In genomic region chr18:36536426-36536825, GRCh38 we compare ENCODE assay signal across 23 cellular contexts.
DNase-seq lines count a peak whose midpoint lies in the region; ATAC-seq and TF ChIP-seq lines count a peak whose summit lies in the region.
"Had no signal": no experiment of that assay in that cellular context is flagged by ENCODE, and none has a peak within 500 bp of the region (broad histone marks: within the 10 kb centered on the region; RNA-seq: fewer than 3 reads in every experiment).

No MANE protein-coding gene starts in this region.

- no peaks in the 10 kb centered on the region for H3K36me3 ChIP-seq in cardiac muscle cell
- no peaks in the 10 kb centered on the region for H3K36me3 ChIP-seq in left ventricle myocardium inferior
- H3K36me3 ChIP-seq in osteoblast (ENCODE audit: insufficient read depth, low read length), result no peaks in the 10 kb centered on the region
- H3K36me3 ChIP-seq: neutrophil, Peyer's patch, prostate gland, transverse colon had no signal

- TF ChIP-seq CTCF in cardiac muscle cell (IDR thresholded peaks at IDR 0.05; ENCODE audit: low read depth, low read length), result no peak
- no peak for TF ChIP-seq CTCF in left ventricle myocardium inferior (IDR thresholded peaks at IDR 0.05; ENCODE audit: borderline replicate concordance)
- no peak for TF ChIP-seq CTCF in osteoblast (IDR thresholded peaks at IDR 0.05; ENCODE audit: extremely low read depth, low read depth, low read length)

- DNase-seq in cardiac muscle cell (ENCODE audit: low read depth in 1 of 2, low spot score in 1 of 2) (peak in 1 of 2 donors; percentile 43), left ventricle myocardium inferior (no peak), NCI-H1417 treated with DMSO at 0.1 percent for 48 hours (lab: John Stamatoyannopoulos, UW) (peak; percentile 47), NCI-H526 treated with DMSO at 0.1 percent for 48 hours (lab: John Stamatoyannopoulos, UW) (peak; percentile 6), retina (peak; percentile 13), kidney tubule cell (ENCODE audit: low spot score) (no peak), osteoblast (ENCODE audit: insufficient read length, low spot score, missing footprints) (no peak)
- DNase-seq: activated CD4-positive, alpha-beta T cell treated with anti-CD3 and anti-CD28 coated beads for 1 hour; activated CD8-positive, alpha-beta T cell treated with anti-CD3 and anti-CD28 coated beads for 36 hours; body of pancreas; effector CD4-positive, alpha-beta T cell; GF-D8; GM23248; kidney; mammary epithelial cell; MV-4-11; Peyer's patch; stimulated activated CD8-positive, alpha-beta memory T cell treated with anti-CD3 and anti-CD28 coated beads, Interleukin-4, amount 100 ng/mL, for 48 hours; transverse colon had no signal

- H3K9me3 ChIP-seq in cardiac muscle cell (ENCODE audit: low read depth) (no peaks in the 10 kb centered on the region), left ventricle myocardium inferior (replicated peaks) (no peaks in the 10 kb centered on the region), osteoblast (ENCODE audit: low read depth, low read length) (no peaks in the 10 kb centered on the region)
- H3K9me3 ChIP-seq: body of pancreas, neutrophil, Peyer's patch, prostate gland, transverse colon had no signal

- peaks cover 49% of the 10 kb centered on the region for H3K4me1 ChIP-seq in cardiac muscle cell (ENCODE audit: low read depth)
- peaks cover 50% of the 10 kb centered on the region for H3K4me1 ChIP-seq in left ventricle myocardium inferior
- H3K4me1 ChIP-seq in osteoblast (ENCODE audit: insufficient read depth, low read length), result peaks cover 3% of the 10 kb centered on the region
- H3K4me1 ChIP-seq: body of pancreas, Peyer's patch, prostate gland, transverse colon had no signal

- H3K27me3 ChIP-seq in cardiac muscle cell (no peaks in the 10 kb centered on the region), left ventricle myocardium inferior (ENCODE audit: low read depth) (no peaks in the 10 kb centered on the region), osteoblast (ENCODE audit: insufficient read depth, low read length) (no peaks in the 10 kb centered on the region)
- H3K27me3 ChIP-seq: body of pancreas, neutrophil, Peyer's patch, transverse colon had no signal

- H4K20me1 ChIP-seq in osteoblast (ENCODE audit: insufficient read depth, low read length), result no peaks in the 10 kb centered on the region

- H3K79me2 ChIP-seq in osteoblast (ENCODE audit: insufficient read depth, low read length), result no peaks in the 10 kb centered on the region

- intact Hi-C loops in left ventricle myocardium inferior (cut with micrococcal nuclease), result no loop called here

- no peak overlapping the region for H2AFZ ChIP-seq in osteoblast (ENCODE audit: low read length)
- H2AFZ ChIP-seq: GM23248 had no signal

- ATAC-seq in HG02938 (IDR thresholded peaks at IDR 0.05; ENCODE audit: unreplicated experiment), result no peak
- ATAC-seq: activated CD8-positive, alpha-beta T cell treated with anti-CD3 and anti-CD28 coated beads for 36 hours; body of pancreas had no signal

- no peak overlapping the region for H3K4me3 ChIP-seq in cardiac muscle cell
- H3K4me3 ChIP-seq in left ventricle myocardium inferior, result no peak overlapping the region
- H3K4me3 ChIP-seq in osteoblast (ENCODE audit: insufficient read depth, low read length), result no peak overlapping the region
- H3K4me3 ChIP-seq: body of pancreas, GM23248, Peyer's patch, prostate gland, transverse colon had no signal

- H3K27ac ChIP-seq in cardiac muscle cell, result peak overlapping the region; percentile 38
- no peak overlapping the region for H3K27ac ChIP-seq in left ventricle myocardium inferior (replicated peaks)
- no peak overlapping the region for H3K27ac ChIP-seq in osteoblast (ENCODE audit: low read depth, low read length)
- H3K27ac ChIP-seq: body of pancreas, epithelial cell of prostate, GM23248, neutrophil, Peyer's patch, prostate gland, transverse colon had no signal

- H3K4me2 ChIP-seq in osteoblast (ENCODE audit: insufficient read depth, low read length), result no peak overlapping the region

Comparison
In these comparisons a context has a peak if more than half of its experiments do, and no peak if none do; other contexts are left out.
1. DNase-seq: peak in NCI-H1417 treated with DMSO at 0.1 percent for 48 hours (single experiment), NCI-H526 treated with DMSO at 0.1 percent for 48 hours (single experiment) and retina (single experiment); none in left ventricle myocardium inferior (single experiment), kidney tubule cell (single experiment) and osteoblast (single experiment).